Comparison of ENCODE assay signal across 17 cellular contexts in genomic region chr11:33128739-33129138, GRCh38. TPM values are rescaled to one million over a fixed set of nuclear protein-coding genes. Genes with fewer than 3 reads are reported as not detected.
DNase-seq lines count a peak whose midpoint lies in the region; ATAC-seq and TF ChIP-seq lines count a peak whose summit lies in the region.
"Had no signal": no experiment of that assay in that cellular context is flagged by ENCODE, and none has a peak within 500 bp of the region (broad histone marks: within the 10 kb centered on the region; RNA-seq: fewer than 3 reads in every experiment).

No MANE protein-coding gene starts in this region.

- H3K4me3 ChIP-seq in breast epithelium = no peak overlapping the region
- H3K4me3 ChIP-seq in PC-3 (ENCODE audit: low read length) = no peak overlapping the region
- no peak overlapping the region for H3K4me3 ChIP-seq in SJCRH30

- peaks cover 14% of the 10 kb centered on the region for H3K36me3 Mint-ChIP-seq in stimulated activated effector memory CD8-positive, alpha-beta T cell treated with anti-CD3 and anti-CD28 coated beads, Interleukin-12 subunit alpha, Interleukin-12 subunit beta, amount 100 ng/mL, for 72 hours

- no peaks in the 10 kb centered on the region for H3K9me3 Mint-ChIP-seq in stimulated activated effector memory CD8-positive, alpha-beta T cell treated with anti-CD3 and anti-CD28 coated beads, Interleukin-12 subunit alpha, Interleukin-12 subunit beta, amount 100 ng/mL, for 72 hours
- H3K9me3 Mint-ChIP-seq: CD4-positive, alpha-beta T cell; IgD-negative memory B cell had no signal

- H3K4me2 ChIP-seq in PC-3 (ENCODE audit: low read length) = no peak overlapping the region

- H3K4me1 ChIP-seq in breast epithelium (no peaks in the 10 kb centered on the region), PC-3 (ENCODE audit: insufficient read depth, low read length) (0 out of 2 replicates have a peak, but pooled peaks cover 5% of the 10 kb centered on the region), foreskin keratinocyte (no peaks in the 10 kb centered on the region), SJCRH30 (no peaks in the 10 kb centered on the region)

- ATAC-seq in PC-3 (0 out of 2 replicates have a peak, but pooled peaks have one; percentile 40), foreskin keratinocyte (peak; percentile 29), HG02852 (IDR thresholded peaks at IDR 0.05; ENCODE audit: unreplicated experiment) (no peak), HG02623 (IDR thresholded peaks at IDR 0.05; ENCODE audit: unreplicated experiment) (no peak)
- no peak for ATAC-seq in stimulated activated effector memory CD8-positive, alpha-beta T cell treated with anti-CD3 and anti-CD28 coated beads, Interleukin-12 subunit alpha, Interleukin-12 subunit beta, amount 100 ng/mL, for 72 hours

- H3K36me3 ChIP-seq in breast epithelium (no peaks in the 10 kb centered on the region), PC-3 (ENCODE audit: low read depth, low read length) (no peaks in the 10 kb centered on the region; the same call in none of the 2 replicates), SJCRH30 (peaks cover 3% of the 10 kb centered on the region; the same call in 1 of the 2 replicates)

- no peaks in the 10 kb centered on the region for H3K9me2 ChIP-seq in PC-3 (replicated peaks; ENCODE audit: low read length)

- no peaks in the 10 kb centered on the region for H3K27me3 ChIP-seq in breast epithelium
- H3K27me3 ChIP-seq in PC-3 (ENCODE audit: low read length) = no peaks in the 10 kb centered on the region
- no peaks in the 10 kb centered on the region for H3K27me3 ChIP-seq in foreskin keratinocyte
- H3K27me3 ChIP-seq in SJCRH30 = no peaks in the 10 kb centered on the region

- no peak overlapping the region for H3K4me3 Mint-ChIP-seq in stimulated activated effector memory CD8-positive, alpha-beta T cell treated with anti-CD3 and anti-CD28 coated beads, Interleukin-12 subunit alpha, Interleukin-12 subunit beta, amount 100 ng/mL, for 72 hours
- H3K4me3 Mint-ChIP-seq: CD4-positive, alpha-beta T cell; IgD-negative memory B cell had no signal

- BruUV-seq in PC-3 (replicated peaks; lab: Mats Ljungman, UMichigan) = no TSS peak

- H3K9ac ChIP-seq in PC-3 (ENCODE audit: low read length) = no peak overlapping the region

- no peak for TF ChIP-seq POLR2A in breast epithelium (IDR thresholded peaks at IDR 0.05)

- intact Hi-C loops in breast epithelium (cut with DNase I; ENCODE audit: low total_unique reads) (no loop called here), PC-3 (cut with micrococcal nuclease) (no loop called here)

- no peak overlapping the region for H2AFZ ChIP-seq in PC-3 (ENCODE audit: low read length)

- H3F3A ChIP-seq in PC-3 (ENCODE audit: low read length, unreplicated experiment) = no peaks in the 10 kb centered on the region

- CTCF ChIA-PET in PC-3 (lab: Charles Lee) = no interaction called here

- no peaks in the 10 kb centered on the region for H3K9me3 ChIP-seq in breast epithelium
- no peaks in the 10 kb centered on the region for H3K9me3 ChIP-seq in PC-3 (ENCODE audit: low read length)
- no peaks in the 10 kb centered on the region for H3K9me3 ChIP-seq in SJCRH30 (replicated peaks)

- H3K27ac ChIP-seq in breast epithelium = no peak overlapping the region
- no peak overlapping the region for H3K27ac ChIP-seq in PC-3 (ENCODE audit: low read length)
- H3K27ac ChIP-seq in foreskin keratinocyte = no peak overlapping the region
- H3K27ac ChIP-seq in SJCRH30 = no peak overlapping the region

- H3K4me1 Mint-ChIP-seq in stimulated activated effector memory CD8-positive, alpha-beta T cell treated with anti-CD3 and anti-CD28 coated beads, Interleukin-12 subunit alpha, Interleukin-12 subunit beta, amount 100 ng/mL, for 72 hours = no peaks in the 10 kb centered on the region

- no peaks in the 10 kb centered on the region for H4K20me1 ChIP-seq in PC-3 (ENCODE audit: low read length)

- no peaks in the 10 kb centered on the region for H3K79me2 ChIP-seq in PC-3 (ENCODE audit: low read length)

- in situ Hi-C loops in T47D (cut with HindIII; ENCODE audit: low pct_unique_long_range_greater_than_20kb, low sequenced_read_pairs) = no loop called here

- DNase-seq in T47D (ENCODE audit: low read depth in 1 of 2, low spot score in 1 of 2) (peak; percentile 4 to 90), breast epithelium (ENCODE audit: low spot score in 2 of 2) (no peak), PC-3 (peak; percentile 61), foreskin keratinocyte (peak in 1 of 2 donors; percentile 22), SJCRH30 (no peak)
- DNase-seq in stimulated activated effector memory CD8-positive, alpha-beta T cell treated with anti-CD3 and anti-CD28 coated beads, Interleukin-12 subunit alpha, Interleukin-12 subunit beta, amount 100 ng/mL, for 72 hours (ENCODE audit: low spot score in 2 of 2) = no peak
- DNase-seq: AML-193; CD4-positive, alpha-beta T cell; DND-41; HCEC 1CT; NCI-H146; NCI-H345; NCI-H526 treated with DMSO at 0.1 percent for 48 hours; RPMI8226 had no signal

- POLR2A ChIA-PET in PC-3 (lab: Charles Lee; ENCODE audit: unreplicated experiment) = no interaction called here

- peak overlapping the region; percentile 8 for H3K27ac Mint-ChIP-seq in stimulated activated effector memory CD8-positive, alpha-beta T cell treated with anti-CD3 and anti-CD28 coated beads, Interleukin-12 subunit alpha, Interleukin-12 subunit beta, amount 100 ng/mL, for 72 hours
- H3K27ac Mint-ChIP-seq: CD4-positive, alpha-beta T cell; IgD-negative memory B cell had no signal

- TF ChIP-seq CTCF in breast epithelium (IDR thresholded peaks at IDR 0.05) (no peak), PC-3 (conservative IDR thresholded peaks at IDR 0.05; ENCODE audit: low read depth, low read length) (no peak), foreskin keratinocyte (conservative IDR thresholded peaks at IDR 0.05) (no peak)

RNA-seq across cellular contexts. Expression of gene CSTF3, which starts 32.5 kb away (rescaled TPM):
- total RNA-seq in breast epithelium (10 to 100 TPM in 2 of 3 donors, 1 to 10 TPM in 1; 9.0 to 33.4 (median 15.7) TPM), PC-3 (2014; rRNA removed) (18.5 and 30.0 TPM in 2 replicates), foreskin keratinocyte (26.2 and 30.2 TPM in 2 replicates)
- 25.3 and 29.0 TPM in 2 replicates for polyA plus RNA-seq in foreskin keratinocyte
- 42.7 and 56.1 TPM in 2 replicates for total RNA-seq in SJCRH30 (2014; rRNA removed; shearing (Covaris generic))

Comparison
In these comparisons a context has a peak if more than half of its experiments do, and no peak if none do; other contexts are left out.
1. DNase-seq: peak in T47D (2 of 2) and PC-3 (single experiment); none in breast epithelium (0 of 2), stimulated activated effector memory CD8-positive, alpha-beta T cell treated with anti-CD3 and anti-CD28 coated beads, Interleukin-12 subunit alpha, Interleukin-12 subunit beta, amount 100 ng/mL, for 72 hours (0 of 2) and SJCRH30 (0 of 2).
2. ATAC-seq: peak in PC-3 (single experiment) and foreskin keratinocyte (single experiment); none in stimulated activated effector memory CD8-positive, alpha-beta T cell treated with anti-CD3 and anti-CD28 coated beads, Interleukin-12 subunit alpha, Interleukin-12 subunit beta, amount 100 ng/mL, for 72 hours (single experiment), HG02852 (single experiment) and HG02623 (single experiment).